ENCODE assay signal across 1 cellular context in the genomic region with DNA sequence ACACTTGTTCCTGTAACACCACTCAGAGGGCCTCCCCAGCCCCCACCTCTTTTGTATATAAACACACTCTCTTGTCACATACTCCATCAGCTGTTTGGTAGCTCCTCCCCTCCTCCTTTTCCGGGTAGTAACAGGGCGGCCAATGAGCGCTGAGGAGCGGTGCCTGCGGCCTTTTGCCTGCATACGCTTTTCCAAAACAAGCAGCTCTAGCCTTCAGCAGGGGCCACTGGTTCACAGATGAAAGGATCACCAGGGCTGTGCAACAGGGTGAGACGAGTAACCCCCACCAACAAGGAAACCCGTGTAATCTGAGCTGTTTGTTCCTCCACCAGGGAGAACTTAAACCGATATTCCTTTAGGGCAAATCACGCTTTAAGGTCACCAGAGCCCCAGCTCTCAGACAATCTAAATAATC.
A peak's percentile ranks its signal among the peaks of the same experiment; 100 is the strongest.
TF ChIP-seq lines count a peak whose summit lies in the region.

No MANE protein-coding gene starts in this region.

TF ChIP-seq in HepG2, 621 proteins besides CTCF, POLR2A, EP300 and RAD21 (continued from another document and continues in another):
- TF ChIP-seq, protein P1, sequence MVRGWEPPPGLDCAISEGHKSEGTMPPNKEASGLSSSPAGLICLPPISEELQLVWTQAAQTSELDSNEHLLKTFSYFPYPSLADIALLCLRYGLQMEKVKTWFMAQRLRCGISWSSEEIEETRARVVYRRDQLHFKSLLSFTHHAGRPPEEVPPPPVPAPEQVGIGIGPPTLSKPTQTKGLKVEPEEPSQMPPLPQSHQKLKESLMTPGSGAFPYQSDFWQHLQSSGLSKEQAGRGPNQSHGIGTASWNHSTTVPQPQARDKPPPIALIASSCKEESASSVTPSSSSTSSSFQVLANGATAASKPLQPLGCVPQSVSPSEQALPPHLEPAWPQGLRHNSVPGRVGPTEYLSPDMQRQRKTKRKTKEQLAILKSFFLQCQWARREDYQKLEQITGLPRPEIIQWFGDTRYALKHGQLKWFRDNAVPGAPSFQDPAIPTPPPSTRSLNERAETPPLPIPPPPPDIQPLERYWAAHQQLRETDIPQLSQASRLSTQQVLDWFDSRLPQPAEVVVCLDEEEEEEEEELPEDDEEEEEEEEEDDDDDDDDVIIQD (CRISPR knock-in tag; IDR thresholded peaks at IDR 0.05; ENCODE audit: low read depth): 0 out of 2 replicates have a peak, but pooled peaks have one; percentile 37
- TF ChIP-seq, protein P2, sequence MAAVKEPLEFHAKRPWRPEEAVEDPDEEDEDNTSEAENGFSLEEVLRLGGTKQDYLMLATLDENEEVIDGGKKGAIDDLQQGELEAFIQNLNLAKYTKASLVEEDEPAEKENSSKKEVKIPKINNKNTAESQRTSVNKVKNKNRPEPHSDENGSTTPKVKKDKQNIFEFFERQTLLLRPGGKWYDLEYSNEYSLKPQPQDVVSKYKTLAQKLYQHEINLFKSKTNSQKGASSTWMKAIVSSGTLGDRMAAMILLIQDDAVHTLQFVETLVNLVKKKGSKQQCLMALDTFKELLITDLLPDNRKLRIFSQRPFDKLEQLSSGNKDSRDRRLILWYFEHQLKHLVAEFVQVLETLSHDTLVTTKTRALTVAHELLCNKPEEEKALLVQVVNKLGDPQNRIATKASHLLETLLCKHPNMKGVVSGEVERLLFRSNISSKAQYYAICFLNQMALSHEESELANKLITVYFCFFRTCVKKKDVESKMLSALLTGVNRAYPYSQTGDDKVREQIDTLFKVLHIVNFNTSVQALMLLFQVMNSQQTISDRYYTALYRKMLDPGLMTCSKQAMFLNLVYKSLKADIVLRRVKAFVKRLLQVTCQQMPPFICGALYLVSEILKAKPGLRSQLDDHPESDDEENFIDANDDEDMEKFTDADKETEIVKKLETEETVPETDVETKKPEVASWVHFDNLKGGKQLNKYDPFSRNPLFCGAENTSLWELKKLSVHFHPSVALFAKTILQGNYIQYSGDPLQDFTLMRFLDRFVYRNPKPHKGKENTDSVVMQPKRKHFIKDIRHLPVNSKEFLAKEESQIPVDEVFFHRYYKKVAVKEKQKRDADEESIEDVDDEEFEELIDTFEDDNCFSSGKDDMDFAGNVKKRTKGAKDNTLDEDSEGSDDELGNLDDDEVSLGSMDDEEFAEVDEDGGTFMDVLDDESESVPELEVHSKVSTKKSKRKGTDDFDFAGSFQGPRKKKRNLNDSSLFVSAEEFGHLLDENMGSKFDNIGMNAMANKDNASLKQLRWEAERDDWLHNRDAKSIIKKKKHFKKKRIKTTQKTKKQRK (IDR thresholded peaks at IDR 0.05; ENCODE audit: low read length): no peak
- peak; percentile 69; the same call in 1 of the 2 replicates for TF ChIP-seq ELF4 (CRISPR knock-in tag; IDR thresholded peaks at IDR 0.05; ENCODE audit: borderline replicate concordance)
- TF ChIP-seq, protein P3, sequence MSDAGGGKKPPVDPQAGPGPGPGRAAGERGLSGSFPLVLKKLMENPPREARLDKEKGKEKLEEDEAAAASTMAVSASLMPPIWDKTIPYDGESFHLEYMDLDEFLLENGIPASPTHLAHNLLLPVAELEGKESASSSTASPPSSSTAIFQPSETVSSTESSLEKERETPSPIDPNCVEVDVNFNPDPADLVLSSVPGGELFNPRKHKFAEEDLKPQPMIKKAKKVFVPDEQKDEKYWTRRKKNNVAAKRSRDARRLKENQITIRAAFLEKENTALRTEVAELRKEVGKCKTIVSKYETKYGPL (CRISPR knock-in tag; IDR thresholded peaks at IDR 0.05): no peak
- TF ChIP-seq ASH2L (IDR thresholded peaks at IDR 0.05; ENCODE audit: insufficient read length, low read depth, low read length): peak; percentile 94
- no peak; the same call in 1 of the 2 replicates for TF ChIP-seq ONECUT2 (CRISPR knock-in tag; IDR thresholded peaks at IDR 0.05)
- peak; percentile 42; the same call in 1 of the 2 replicates for TF ChIP-seq KAT7 (CRISPR knock-in tag; IDR thresholded peaks at IDR 0.05; ENCODE audit: borderline replicate concordance)
- TF ChIP-seq ZNF441 (CRISPR knock-in tag; IDR thresholded peaks at IDR 0.05; ENCODE audit: borderline replicate concordance): peak; percentile 71
- peak; percentile 60 for TF ChIP-seq MAZ (IDR thresholded peaks at IDR 0.05; ENCODE audit: borderline replicate concordance, low read depth, low read length)
- peak; percentile 84 for TF ChIP-seq MAZ (CRISPR knock-in tag; IDR thresholded peaks at IDR 0.05; ENCODE audit: low read depth)
- TF ChIP-seq, protein P4, sequence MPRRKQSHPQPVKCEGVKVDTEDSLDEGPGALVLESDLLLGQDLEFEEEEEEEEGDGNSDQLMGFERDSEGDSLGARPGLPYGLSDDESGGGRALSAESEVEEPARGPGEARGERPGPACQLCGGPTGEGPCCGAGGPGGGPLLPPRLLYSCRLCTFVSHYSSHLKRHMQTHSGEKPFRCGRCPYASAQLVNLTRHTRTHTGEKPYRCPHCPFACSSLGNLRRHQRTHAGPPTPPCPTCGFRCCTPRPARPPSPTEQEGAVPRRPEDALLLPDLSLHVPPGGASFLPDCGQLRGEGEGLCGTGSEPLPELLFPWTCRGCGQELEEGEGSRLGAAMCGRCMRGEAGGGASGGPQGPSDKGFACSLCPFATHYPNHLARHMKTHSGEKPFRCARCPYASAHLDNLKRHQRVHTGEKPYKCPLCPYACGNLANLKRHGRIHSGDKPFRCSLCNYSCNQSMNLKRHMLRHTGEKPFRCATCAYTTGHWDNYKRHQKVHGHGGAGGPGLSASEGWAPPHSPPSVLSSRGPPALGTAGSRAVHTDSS (CRISPR knock-in tag; conservative IDR thresholded peaks at IDR 0.05): no peak
- TF ChIP-seq RFXAP (CRISPR knock-in tag; IDR thresholded peaks at IDR 0.05; ENCODE audit: borderline replicate concordance): peak; percentile 100
- TF ChIP-seq ZNF550 (CRISPR knock-in tag; IDR thresholded peaks at IDR 0.05; ENCODE audit: borderline replicate concordance): no peak
- TF ChIP-seq, protein P5, sequence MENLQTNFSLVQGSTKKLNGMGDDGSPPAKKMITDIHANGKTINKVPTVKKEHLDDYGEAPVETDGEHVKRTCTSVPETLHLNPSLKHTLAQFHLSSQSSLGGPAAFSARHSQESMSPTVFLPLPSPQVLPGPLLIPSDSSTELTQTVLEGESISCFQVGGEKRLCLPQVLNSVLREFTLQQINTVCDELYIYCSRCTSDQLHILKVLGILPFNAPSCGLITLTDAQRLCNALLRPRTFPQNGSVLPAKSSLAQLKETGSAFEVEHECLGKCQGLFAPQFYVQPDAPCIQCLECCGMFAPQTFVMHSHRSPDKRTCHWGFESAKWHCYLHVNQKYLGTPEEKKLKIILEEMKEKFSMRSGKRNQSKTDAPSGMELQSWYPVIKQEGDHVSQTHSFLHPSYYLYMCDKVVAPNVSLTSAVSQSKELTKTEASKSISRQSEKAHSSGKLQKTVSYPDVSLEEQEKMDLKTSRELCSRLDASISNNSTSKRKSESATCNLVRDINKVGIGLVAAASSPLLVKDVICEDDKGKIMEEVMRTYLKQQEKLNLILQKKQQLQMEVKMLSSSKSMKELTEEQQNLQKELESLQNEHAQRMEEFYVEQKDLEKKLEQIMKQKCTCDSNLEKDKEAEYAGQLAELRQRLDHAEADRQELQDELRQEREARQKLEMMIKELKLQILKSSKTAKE (CRISPR knock-in tag; IDR thresholded peaks at IDR 0.05; ENCODE audit: borderline replicate concordance): peak; percentile 80
- no peak for TF ChIP-seq TRIM24 (CRISPR knock-in tag; IDR thresholded peaks at IDR 0.05)
- peak; percentile 57; the same call in 1 of the 2 replicates for TF ChIP-seq ZFY (CRISPR knock-in tag; IDR thresholded peaks at IDR 0.05)
- 0 out of 2 replicates have a peak, but pooled peaks have one; percentile 17 for TF ChIP-seq BORCS8-MEF2B (CRISPR knock-in tag; IDR thresholded peaks at IDR 0.05)
- TF ChIP-seq SATB2 (CRISPR knock-in tag; IDR thresholded peaks at IDR 0.05): no peak
- TF ChIP-seq ZNF564 (CRISPR knock-in tag; IDR thresholded peaks at IDR 0.05): peak; percentile 57; the same call in 1 of the 2 replicates
- TF ChIP-seq, protein P6, sequence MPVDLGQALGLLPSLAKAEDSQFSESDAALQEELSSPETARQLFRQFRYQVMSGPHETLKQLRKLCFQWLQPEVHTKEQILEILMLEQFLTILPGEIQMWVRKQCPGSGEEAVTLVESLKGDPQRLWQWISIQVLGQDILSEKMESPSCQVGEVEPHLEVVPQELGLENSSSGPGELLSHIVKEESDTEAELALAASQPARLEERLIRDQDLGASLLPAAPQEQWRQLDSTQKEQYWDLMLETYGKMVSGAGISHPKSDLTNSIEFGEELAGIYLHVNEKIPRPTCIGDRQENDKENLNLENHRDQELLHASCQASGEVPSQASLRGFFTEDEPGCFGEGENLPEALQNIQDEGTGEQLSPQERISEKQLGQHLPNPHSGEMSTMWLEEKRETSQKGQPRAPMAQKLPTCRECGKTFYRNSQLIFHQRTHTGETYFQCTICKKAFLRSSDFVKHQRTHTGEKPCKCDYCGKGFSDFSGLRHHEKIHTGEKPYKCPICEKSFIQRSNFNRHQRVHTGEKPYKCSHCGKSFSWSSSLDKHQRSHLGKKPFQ (CRISPR knock-in tag; IDR thresholded peaks at IDR 0.05; ENCODE audit: insufficient replicate concordance): no peak
- no peak for TF ChIP-seq FOXC1 (CRISPR knock-in tag; IDR thresholded peaks at IDR 0.05; ENCODE audit: borderline replicate concordance)
- TF ChIP-seq, protein P7, sequence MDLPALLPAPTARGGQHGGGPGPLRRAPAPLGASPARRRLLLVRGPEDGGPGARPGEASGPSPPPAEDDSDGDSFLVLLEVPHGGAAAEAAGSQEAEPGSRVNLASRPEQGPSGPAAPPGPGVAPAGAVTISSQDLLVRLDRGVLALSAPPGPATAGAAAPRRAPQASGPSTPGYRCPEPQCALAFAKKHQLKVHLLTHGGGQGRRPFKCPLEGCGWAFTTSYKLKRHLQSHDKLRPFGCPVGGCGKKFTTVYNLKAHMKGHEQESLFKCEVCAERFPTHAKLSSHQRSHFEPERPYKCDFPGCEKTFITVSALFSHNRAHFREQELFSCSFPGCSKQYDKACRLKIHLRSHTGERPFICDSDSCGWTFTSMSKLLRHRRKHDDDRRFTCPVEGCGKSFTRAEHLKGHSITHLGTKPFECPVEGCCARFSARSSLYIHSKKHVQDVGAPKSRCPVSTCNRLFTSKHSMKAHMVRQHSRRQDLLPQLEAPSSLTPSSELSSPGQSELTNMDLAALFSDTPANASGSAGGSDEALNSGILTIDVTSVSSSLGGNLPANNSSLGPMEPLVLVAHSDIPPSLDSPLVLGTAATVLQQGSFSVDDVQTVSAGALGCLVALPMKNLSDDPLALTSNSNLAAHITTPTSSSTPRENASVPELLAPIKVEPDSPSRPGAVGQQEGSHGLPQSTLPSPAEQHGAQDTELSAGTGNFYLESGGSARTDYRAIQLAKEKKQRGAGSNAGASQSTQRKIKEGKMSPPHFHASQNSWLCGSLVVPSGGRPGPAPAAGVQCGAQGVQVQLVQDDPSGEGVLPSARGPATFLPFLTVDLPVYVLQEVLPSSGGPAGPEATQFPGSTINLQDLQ (CRISPR knock-in tag; IDR thresholded peaks at IDR 0.05): no peak
- TF ChIP-seq, protein P8, sequence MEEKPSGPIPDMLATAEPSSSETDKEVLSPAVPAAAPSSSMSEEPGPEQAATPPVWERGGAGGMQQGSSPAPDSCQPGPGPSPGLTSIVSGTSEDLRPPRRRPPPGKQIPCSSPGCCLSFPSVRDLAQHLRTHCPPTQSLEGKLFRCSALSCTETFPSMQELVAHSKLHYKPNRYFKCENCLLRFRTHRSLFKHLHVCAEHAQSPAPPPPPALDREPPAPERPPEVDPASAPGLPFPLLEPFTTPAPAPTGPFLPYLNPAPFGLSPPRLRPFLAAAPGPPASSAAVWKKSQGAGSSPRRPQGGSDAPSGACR (CRISPR knock-in tag; IDR thresholded peaks at IDR 0.05): no peak
- peak; percentile 87 for TF ChIP-seq TCF7 (IDR thresholded peaks at IDR 0.05; ENCODE audit: low read depth)
- TF ChIP-seq, protein P9, sequence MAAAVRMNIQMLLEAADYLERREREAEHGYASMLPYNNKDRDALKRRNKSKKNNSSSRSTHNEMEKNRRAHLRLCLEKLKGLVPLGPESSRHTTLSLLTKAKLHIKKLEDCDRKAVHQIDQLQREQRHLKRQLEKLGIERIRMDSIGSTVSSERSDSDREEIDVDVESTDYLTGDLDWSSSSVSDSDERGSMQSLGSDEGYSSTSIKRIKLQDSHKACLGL (CRISPR knock-in tag; IDR thresholded peaks at IDR 0.05): no peak
- peak; percentile 89 for TF ChIP-seq HIVEP1 (CRISPR knock-in tag; IDR thresholded peaks at IDR 0.05)
- TF ChIP-seq MAFF (IDR thresholded peaks at IDR 0.05; ENCODE audit: low read depth, low read length): no peak
- TF ChIP-seq KDM5B (CRISPR knock-in tag; IDR thresholded peaks at IDR 0.05; ENCODE audit: borderline replicate concordance): peak; percentile 70; the same call in 1 of the 2 replicates
- no peak for TF ChIP-seq JUNB (CRISPR knock-in tag; IDR thresholded peaks at IDR 0.05; ENCODE audit: borderline replicate concordance)
- no peak for TF ChIP-seq ZNF234 (CRISPR knock-in tag; conservative IDR thresholded peaks at IDR 0.05)
- TF ChIP-seq SALL1 (CRISPR knock-in tag; IDR thresholded peaks at IDR 0.05): peak; percentile 94
- TF ChIP-seq TAF15 (IDR thresholded peaks at IDR 0.05; ENCODE audit: low read depth, low read length, poor library complexity, severe bottlenecking): no peak
- TF ChIP-seq, protein P10, sequence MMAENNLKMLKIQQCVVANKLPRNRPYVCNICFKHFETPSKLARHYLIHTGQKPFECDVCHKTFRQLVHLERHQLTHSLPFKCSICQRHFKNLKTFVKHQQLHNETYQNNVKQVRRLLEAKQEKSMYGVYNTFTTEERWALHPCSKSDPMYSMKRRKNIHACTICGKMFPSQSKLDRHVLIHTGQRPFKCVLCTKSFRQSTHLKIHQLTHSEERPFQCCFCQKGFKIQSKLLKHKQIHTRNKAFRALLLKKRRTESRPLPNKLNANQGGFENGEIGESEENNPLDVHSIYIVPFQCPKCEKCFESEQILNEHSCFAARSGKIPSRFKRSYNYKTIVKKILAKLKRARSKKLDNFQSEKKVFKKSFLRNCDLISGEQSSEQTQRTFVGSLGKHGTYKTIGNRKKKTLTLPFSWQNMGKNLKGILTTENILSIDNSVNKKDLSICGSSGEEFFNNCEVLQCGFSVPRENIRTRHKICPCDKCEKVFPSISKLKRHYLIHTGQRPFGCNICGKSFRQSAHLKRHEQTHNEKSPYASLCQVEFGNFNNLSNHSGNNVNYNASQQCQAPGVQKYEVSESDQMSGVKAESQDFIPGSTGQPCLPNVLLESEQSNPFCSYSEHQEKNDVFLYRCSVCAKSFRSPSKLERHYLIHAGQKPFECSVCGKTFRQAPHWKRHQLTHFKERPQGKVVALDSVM (CRISPR knock-in tag; IDR thresholded peaks at IDR 0.05): no peak; the same call in 1 of the 2 replicates
- TF ChIP-seq, protein P11, sequence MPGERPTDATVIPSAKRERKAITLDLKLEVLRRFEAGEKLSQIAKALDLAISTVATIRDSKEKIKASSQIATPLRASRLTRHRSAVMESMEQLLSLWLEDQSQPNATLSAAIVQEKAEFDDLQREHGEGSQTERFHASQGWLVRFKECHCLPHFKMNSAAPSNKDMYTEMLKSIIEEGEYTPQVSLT (CRISPR knock-in tag; IDR thresholded peaks at IDR 0.05; ENCODE audit: borderline replicate concordance, low read depth): no peak
- peak; percentile 91; the same call in 1 of the 2 replicates for TF ChIP-seq ZNF878 (CRISPR knock-in tag; IDR thresholded peaks at IDR 0.05)
- peak; percentile 35; the same call in 1 of the 2 replicates for TF ChIP-seq KDM4B (CRISPR knock-in tag; IDR thresholded peaks at IDR 0.05)
- peak; percentile 62; the same call in 1 of the 2 replicates for TF ChIP-seq SMAD3 (CRISPR knock-in tag; IDR thresholded peaks at IDR 0.05)
- no peak for TF ChIP-seq SETDB1 (CRISPR knock-in tag; IDR thresholded peaks at IDR 0.05; ENCODE audit: borderline replicate concordance)
- no peak for TF ChIP-seq SIN3B (IDR thresholded peaks at IDR 0.05; ENCODE audit: low read length)
- no peak for TF ChIP-seq PLRG1 (conservative IDR thresholded peaks at IDR 0.05)
- no peak; the same call in 1 of the 2 replicates for TF ChIP-seq MEIS1 (CRISPR knock-in tag; IDR thresholded peaks at IDR 0.05; ENCODE audit: borderline replicate concordance)
- peak; percentile 90 for TF ChIP-seq ZNF501 (CRISPR knock-in tag; IDR thresholded peaks at IDR 0.05)
